1 cellular context compared by ENCODE assay signal in the genomic region with DNA sequence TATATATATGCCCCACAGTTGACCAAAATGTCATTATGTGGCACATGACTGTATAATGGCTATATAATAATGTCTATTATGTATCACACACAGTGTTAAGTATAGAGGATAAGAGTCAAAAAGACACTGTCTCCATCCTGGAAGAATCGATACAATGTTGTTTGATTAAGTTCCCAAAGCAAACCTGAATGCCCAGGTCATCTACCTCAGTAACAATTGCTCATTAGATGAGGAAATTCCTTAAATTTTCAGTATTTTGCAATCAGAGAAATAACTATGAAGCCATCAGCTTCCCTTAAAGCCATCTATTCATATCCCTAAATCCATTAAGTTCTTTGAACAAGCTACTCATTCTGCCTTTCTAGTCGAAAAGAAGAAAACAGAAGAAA.
A peak's percentile ranks its signal among the peaks of the same experiment; 100 is the strongest.
TF ChIP-seq lines count a peak whose summit lies in the region.

No MANE protein-coding gene starts in this region.

TF ChIP-seq in HepG2, 621 proteins besides CTCF, POLR2A, EP300 and RAD21 (continued from another document):
- TF ChIP-seq, protein P1, sequence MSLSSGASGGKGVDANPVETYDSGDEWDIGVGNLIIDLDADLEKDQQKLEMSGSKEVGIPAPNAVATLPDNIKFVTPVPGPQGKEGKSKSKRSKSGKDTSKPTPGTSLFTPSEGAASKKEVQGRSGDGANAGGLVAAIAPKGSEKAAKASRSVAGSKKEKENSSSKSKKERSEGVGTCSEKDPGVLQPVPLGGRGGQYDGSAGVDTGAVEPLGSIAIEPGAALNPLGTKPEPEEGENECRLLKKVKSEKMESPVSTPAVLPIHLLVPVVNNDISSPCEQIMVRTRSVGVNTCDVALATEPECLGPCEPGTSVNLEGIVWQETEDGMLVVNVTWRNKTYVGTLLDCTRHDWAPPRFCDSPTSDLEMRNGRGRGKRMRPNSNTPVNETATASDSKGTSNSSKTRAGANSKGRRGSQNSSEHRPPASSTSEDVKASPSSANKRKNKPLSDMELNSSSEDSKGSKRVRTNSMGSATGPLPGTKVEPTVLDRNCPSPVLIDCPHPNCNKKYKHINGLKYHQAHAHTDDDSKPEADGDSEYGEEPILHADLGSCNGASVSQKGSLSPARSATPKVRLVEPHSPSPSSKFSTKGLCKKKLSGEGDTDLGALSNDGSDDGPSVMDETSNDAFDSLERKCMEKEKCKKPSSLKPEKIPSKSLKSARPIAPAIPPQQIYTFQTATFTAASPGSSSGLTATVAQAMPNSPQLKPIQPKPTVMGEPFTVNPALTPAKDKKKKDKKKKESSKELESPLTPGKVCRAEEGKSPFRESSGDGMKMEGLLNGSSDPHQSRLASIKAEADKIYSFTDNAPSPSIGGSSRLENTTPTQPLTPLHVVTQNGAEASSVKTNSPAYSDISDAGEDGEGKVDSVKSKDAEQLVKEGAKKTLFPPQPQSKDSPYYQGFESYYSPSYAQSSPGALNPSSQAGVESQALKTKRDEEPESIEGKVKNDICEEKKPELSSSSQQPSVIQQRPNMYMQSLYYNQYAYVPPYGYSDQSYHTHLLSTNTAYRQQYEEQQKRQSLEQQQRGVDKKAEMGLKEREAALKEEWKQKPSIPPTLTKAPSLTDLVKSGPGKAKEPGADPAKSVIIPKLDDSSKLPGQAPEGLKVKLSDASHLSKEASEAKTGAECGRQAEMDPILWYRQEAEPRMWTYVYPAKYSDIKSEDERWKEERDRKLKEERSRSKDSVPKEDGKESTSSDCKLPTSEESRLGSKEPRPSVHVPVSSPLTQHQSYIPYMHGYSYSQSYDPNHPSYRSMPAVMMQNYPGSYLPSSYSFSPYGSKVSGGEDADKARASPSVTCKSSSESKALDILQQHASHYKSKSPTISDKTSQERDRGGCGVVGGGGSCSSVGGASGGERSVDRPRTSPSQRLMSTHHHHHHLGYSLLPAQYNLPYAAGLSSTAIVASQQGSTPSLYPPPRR (CRISPR knock-in tag; IDR thresholded peaks at IDR 0.05; ENCODE audit: borderline replicate concordance): peak; percentile 51; the same call in 1 of the 2 replicates
- TF ChIP-seq ZNF598 (CRISPR knock-in tag; IDR thresholded peaks at IDR 0.05; ENCODE audit: borderline replicate concordance): no peak
- no peak for TF ChIP-seq PHB2 (IDR thresholded peaks at IDR 0.05; ENCODE audit: partially characterized antibody)
- TF ChIP-seq KAT2B (IDR thresholded peaks at IDR 0.05; ENCODE audit: borderline replicate concordance, low read depth, low read length): peak; percentile 40
- TF ChIP-seq TBX3 (IDR thresholded peaks at IDR 0.05; ENCODE audit: borderline replicate concordance): no peak
- TF ChIP-seq, protein P2, sequence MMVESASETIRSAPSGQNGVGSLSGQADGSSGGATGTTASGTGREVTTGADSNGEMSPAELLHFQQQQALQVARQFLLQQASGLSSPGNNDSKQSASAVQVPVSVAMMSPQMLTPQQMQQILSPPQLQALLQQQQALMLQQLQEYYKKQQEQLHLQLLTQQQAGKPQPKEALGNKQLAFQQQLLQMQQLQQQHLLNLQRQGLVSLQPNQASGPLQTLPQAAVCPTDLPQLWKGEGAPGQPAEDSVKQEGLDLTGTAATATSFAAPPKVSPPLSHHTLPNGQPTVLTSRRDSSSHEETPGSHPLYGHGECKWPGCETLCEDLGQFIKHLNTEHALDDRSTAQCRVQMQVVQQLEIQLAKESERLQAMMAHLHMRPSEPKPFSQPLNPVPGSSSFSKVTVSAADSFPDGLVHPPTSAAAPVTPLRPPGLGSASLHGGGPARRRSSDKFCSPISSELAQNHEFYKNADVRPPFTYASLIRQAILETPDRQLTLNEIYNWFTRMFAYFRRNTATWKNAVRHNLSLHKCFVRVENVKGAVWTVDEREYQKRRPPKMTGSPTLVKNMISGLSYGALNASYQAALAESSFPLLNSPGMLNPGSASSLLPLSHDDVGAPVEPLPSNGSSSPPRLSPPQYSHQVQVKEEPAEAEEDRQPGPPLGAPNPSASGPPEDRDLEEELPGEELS (CRISPR knock-in tag; IDR thresholded peaks at IDR 0.05): 0 out of 2 replicates have a peak, but pooled peaks have one; percentile 47
- no peak for TF ChIP-seq DMAP1 (CRISPR knock-in tag; IDR thresholded peaks at IDR 0.05)
- TF ChIP-seq PAWR (CRISPR knock-in tag; IDR thresholded peaks at IDR 0.05; ENCODE audit: borderline replicate concordance): no peak
- TF ChIP-seq, protein P3, sequence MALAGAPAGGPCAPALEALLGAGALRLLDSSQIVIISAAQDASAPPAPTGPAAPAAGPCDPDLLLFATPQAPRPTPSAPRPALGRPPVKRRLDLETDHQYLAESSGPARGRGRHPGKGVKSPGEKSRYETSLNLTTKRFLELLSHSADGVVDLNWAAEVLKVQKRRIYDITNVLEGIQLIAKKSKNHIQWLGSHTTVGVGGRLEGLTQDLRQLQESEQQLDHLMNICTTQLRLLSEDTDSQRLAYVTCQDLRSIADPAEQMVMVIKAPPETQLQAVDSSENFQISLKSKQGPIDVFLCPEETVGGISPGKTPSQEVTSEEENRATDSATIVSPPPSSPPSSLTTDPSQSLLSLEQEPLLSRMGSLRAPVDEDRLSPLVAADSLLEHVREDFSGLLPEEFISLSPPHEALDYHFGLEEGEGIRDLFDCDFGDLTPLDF (CRISPR knock-in tag; IDR thresholded peaks at IDR 0.05): no peak
- TF ChIP-seq NCOA2 (CRISPR knock-in tag; IDR thresholded peaks at IDR 0.05): peak; percentile 67
